Comparison of ENCODE assay signal across 13 cellular contexts in the genomic region with DNA sequence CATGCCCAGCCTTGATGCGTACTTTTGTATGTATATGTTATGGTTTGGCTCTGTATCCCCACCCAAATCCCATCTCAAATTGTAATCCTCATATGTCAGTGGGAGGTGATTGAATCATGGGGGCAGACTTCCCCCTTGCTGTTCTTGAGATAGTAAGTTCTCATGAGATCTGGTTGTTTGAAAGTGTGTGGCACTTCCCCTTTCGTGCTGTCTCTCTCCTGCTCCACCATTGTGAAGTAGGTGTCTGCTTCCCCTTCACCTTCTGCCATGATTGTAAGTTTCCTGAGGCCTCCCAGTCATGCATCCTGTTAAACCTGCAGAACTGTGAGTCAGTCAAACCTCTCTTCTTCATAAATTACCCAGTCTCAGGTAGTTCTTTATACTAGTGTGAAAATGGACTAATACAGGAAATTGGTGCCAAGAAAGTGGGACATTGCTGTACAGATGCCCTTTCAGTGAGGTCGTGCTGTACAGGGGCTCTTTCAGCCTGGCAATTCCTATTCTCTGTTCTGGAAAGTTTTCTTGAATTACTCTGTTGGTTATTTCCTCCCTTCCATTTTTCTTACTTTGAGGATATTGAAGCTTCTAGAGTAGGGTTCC. TPM values are rescaled to one million over a fixed set of nuclear protein-coding genes. Genes with fewer than 3 reads are reported as not detected.
DNase-seq lines count a peak whose midpoint lies in the region; ATAC-seq lines count a peak whose summit lies in the region.
"Had no signal": no experiment of that assay in that cellular context is flagged by ENCODE, and none has a peak within 500 bp of the region (broad histone marks: within the 10 kb centered on the region; RNA-seq: fewer than 3 reads in every experiment).

No MANE protein-coding gene starts in this region.

- H3K9me3 Mint-ChIP-seq in CD4-positive, CD25-positive, alpha-beta regulatory T cell: peaks cover 0 to 4% (median 0%) of the 10 kb centered on the region in 7 donors

- DNase-seq in CD4-positive, CD25-positive, alpha-beta regulatory T cell: no peak
- DNase-seq in SKM-1 (lab: John Stamatoyannopoulos, UW; ENCODE audit: unreplicated experiment): peak; percentile 43
- no peak for DNase-seq in epithelial cell of prostate (ENCODE audit: low read depth, low spot score)
- no peak for DNase-seq in GOT3 (lab: John Stamatoyannopoulos, UW)
- no peak for DNase-seq in DMS 273 (lab: John Stamatoyannopoulos, UW; ENCODE audit: unreplicated experiment)
- DNase-seq: activated gamma-delta T cell treated with Interleukin-2 at 50 U/mL for 16 hours; effector CD8-positive, alpha-beta T cell; NCI-H446; stimulated activated CD4-positive, alpha-beta T cell treated with anti-CD3 and anti-CD28 coated beads, Interleukin-15, amount 100 ng/mL, for 24 hours had no signal

- H3K27me3 ChIP-seq in CD4-positive, CD25-positive, alpha-beta regulatory T cell (ENCODE audit: control insufficient read depth, insufficient read depth, low read length): no peaks in the 10 kb centered on the region

- no peak overlapping the region for H3K27ac ChIP-seq in CD4-positive, CD25-positive, alpha-beta regulatory T cell (ENCODE audit: insufficient read depth, low read length, poor library complexity, severe bottlenecking)
- peak overlapping the region; percentile 22 for H3K27ac ChIP-seq in epithelial cell of prostate

- ATAC-seq in CD4-positive, CD25-positive, alpha-beta regulatory T cell (ENCODE audit: low read depth in 2 of 2): no peak
- ATAC-seq in GM21723 (IDR thresholded peaks at IDR 0.05; ENCODE audit: unreplicated experiment) (peak; percentile 54), GM18873 (IDR thresholded peaks at IDR 0.05; ENCODE audit: low FRiP score, unreplicated experiment) (no peak), HG02610 (IDR thresholded peaks at IDR 0.05; ENCODE audit: unreplicated experiment) (no peak)
- ATAC-seq: HCT116 had no signal

- H3K9me3 ChIP-seq in CD4-positive, CD25-positive, alpha-beta regulatory T cell (ENCODE audit: control insufficient read depth in 2 of 2, low read length in 2 of 2): no peaks in the 10 kb centered on the region

- H3K27ac Mint-ChIP-seq in CD4-positive, CD25-positive, alpha-beta regulatory T cell: peak overlapping the region; percentile 71 to 98 (median 76)

- H3K36me3 ChIP-seq in CD4-positive, CD25-positive, alpha-beta regulatory T cell (ENCODE audit: control insufficient read depth, insufficient read depth, low read length): peaks cover 17% of the 10 kb centered on the region

- peaks cover 20% of the 10 kb centered on the region for H3K4me1 ChIP-seq in CD4-positive, CD25-positive, alpha-beta regulatory T cell (ENCODE audit: control insufficient read depth, insufficient read depth, low read length, poor library complexity, severe bottlenecking)

- peaks cover 21% of the 10 kb centered on the region for H3K36me3 Mint-ChIP-seq in CD4-positive, CD25-positive, alpha-beta regulatory T cell

- no peak overlapping the region for H3K4me3 ChIP-seq in CD4-positive, CD25-positive, alpha-beta regulatory T cell (ENCODE audit: low read depth, low read length)

- H3K27me3 Mint-ChIP-seq in CD4-positive, CD25-positive, alpha-beta regulatory T cell: no peaks in the 10 kb centered on the region

- peak overlapping the region in 1 of 4 donors; percentile 3 for H3K4me3 Mint-ChIP-seq in CD4-positive, CD25-positive, alpha-beta regulatory T cell

- H3K4me1 Mint-ChIP-seq in CD4-positive, CD25-positive, alpha-beta regulatory T cell: peaks cover 38 to 78% (median 65%) of the 10 kb centered on the region in 4 donors

RNA-seq across cellular contexts. Expression of a gene that starts 38.2 kb away (rescaled TPM):
- total RNA-seq in CD4-positive, CD25-positive, alpha-beta regulatory T cell: 80.0 TPM
- 10 to 100 TPM; 21.3 to 41.8 (median 28.5) TPM for polyA plus RNA-seq in CD4-positive, CD25-positive, alpha-beta regulatory T cell
